ENCODE assay signal across 1 cellular context in the genomic region with DNA sequence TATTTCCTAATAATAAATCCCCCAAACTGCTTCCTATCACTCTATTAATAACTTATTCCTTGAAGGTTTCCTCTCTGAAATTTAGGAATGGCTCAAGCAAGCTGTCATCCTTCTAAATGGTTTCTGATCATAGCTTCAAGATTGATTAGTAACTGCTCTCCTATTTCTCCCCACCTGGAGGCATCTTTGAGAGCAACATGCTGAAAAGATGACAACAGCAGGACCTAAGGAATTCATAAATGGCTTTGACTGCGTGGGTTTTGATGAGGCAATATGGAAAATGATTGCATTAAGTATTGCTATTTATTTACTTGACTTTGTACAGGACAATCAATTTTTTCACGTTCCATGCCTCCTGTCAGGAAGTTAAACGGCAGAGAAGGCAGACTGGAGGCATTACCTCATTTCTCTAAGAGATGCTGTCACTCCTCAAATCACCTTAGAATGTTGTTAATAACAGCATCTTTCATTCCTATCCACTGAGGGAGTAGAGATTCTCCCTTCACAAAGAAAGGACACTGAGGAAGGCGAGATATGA.
A peak's percentile ranks its signal among the peaks of the same experiment; 100 is the strongest.
TF ChIP-seq lines count a peak whose summit lies in the region.

No MANE protein-coding gene starts in this region.

TF ChIP-seq in neural cell, 6 proteins besides CTCF, POLR2A, EP300 and RAD21:
- peak; percentile 72 for TF ChIP-seq SMC3 (conservative IDR thresholded peaks at IDR 0.05; ENCODE audit: poor library complexity)
- no peak for TF ChIP-seq TAF1 (IDR thresholded peaks at IDR 0.05; ENCODE audit: low read depth)
- peak; percentile 78 for TF ChIP-seq POLR2AphosphoS5 (IDR thresholded peaks at IDR 0.05)
- TF ChIP-seq, protein P1, sequence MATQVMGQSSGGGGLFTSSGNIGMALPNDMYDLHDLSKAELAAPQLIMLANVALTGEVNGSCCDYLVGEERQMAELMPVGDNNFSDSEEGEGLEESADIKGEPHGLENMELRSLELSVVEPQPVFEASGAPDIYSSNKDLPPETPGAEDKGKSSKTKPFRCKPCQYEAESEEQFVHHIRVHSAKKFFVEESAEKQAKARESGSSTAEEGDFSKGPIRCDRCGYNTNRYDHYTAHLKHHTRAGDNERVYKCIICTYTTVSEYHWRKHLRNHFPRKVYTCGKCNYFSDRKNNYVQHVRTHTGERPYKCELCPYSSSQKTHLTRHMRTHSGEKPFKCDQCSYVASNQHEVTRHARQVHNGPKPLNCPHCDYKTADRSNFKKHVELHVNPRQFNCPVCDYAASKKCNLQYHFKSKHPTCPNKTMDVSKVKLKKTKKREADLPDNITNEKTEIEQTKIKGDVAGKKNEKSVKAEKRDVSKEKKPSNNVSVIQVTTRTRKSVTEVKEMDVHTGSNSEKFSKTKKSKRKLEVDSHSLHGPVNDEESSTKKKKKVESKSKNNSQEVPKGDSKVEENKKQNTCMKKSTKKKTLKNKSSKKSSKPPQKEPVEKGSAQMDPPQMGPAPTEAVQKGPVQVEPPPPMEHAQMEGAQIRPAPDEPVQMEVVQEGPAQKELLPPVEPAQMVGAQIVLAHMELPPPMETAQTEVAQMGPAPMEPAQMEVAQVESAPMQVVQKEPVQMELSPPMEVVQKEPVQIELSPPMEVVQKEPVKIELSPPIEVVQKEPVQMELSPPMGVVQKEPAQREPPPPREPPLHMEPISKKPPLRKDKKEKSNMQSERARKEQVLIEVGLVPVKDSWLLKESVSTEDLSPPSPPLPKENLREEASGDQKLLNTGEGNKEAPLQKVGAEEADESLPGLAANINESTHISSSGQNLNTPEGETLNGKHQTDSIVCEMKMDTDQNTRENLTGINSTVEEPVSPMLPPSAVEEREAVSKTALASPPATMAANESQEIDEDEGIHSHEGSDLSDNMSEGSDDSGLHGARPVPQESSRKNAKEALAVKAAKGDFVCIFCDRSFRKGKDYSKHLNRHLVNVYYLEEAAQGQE (IDR thresholded peaks at IDR 0.05; ENCODE audit: borderline replicate concordance) = peak; percentile 25
